ENCODE assay signal across 22 cellular contexts in genomic region chr16:10920726-10921427, GRCh38. TPM values are rescaled to one million over a fixed set of nuclear protein-coding genes. Genes with fewer than 3 reads are reported as not detected.
DNase-seq lines count a peak whose midpoint lies in the region; ATAC-seq and TF ChIP-seq lines count a peak whose summit lies in the region.
"Had no signal": no experiment of that assay in that cellular context is flagged by ENCODE, and none has a peak within 500 bp of the region (broad histone marks: within the 10 kb centered on the region; RNA-seq: fewer than 3 reads in every experiment).

No MANE protein-coding gene starts in this region.

- no peak overlapping the region for H3K27ac Mint-ChIP-seq in type B pancreatic cell
- H3K27ac Mint-ChIP-seq: activated naive CD8-positive, alpha-beta T cell treated with anti-CD3 and anti-CD28 coated beads for 36 hours had no signal

- intact Hi-C loops in heart right ventricle (cut with DNase I), result loop anchor here in 2 of 10 donors (5.0 to 10.0 kb wide), 3 partner anchors 94 to 396 kb away; no protein-coding TSS in a partner anchor

- H2BK12ac ChIP-seq in trophoblast cell (ENCODE audit: low read length), result no peak overlapping the region

- no peaks in the 10 kb centered on the region for H3K79me1 ChIP-seq in trophoblast cell (ENCODE audit: low read length)

- H3K36me3 ChIP-seq in GM23248 (ENCODE audit: low read depth) (no peaks in the 10 kb centered on the region), heart right ventricle (peaks cover 0 to 99% (median 12%) of the 10 kb centered on the region in 9 donors), trophoblast cell (ENCODE audit: control insufficient read depth in 1 of 2, insufficient read depth in 2 of 2, low read length in 2 of 2) (peaks cover 6 to 10% of the 10 kb centered on the region in 2 experiments)
- H3K36me3 ChIP-seq: colonic mucosa, ovary had no signal

- no peak overlapping the region for H4K91ac ChIP-seq in trophoblast cell (ENCODE audit: low read depth, low read length)

- H3K79me2 ChIP-seq in GM23248 (ENCODE audit: insufficient read depth), result no peaks in the 10 kb centered on the region
- no peaks in the 10 kb centered on the region for H3K79me2 ChIP-seq in trophoblast cell (ENCODE audit: control insufficient read depth, insufficient read depth, low read length, poor library complexity)

- ATAC-seq in heart right ventricle (peak in 1 of 8 donors; percentile 10), GM19463 (IDR thresholded peaks at IDR 0.05; ENCODE audit: unreplicated experiment) (no peak)
- ATAC-seq: activated CD4-positive, CD25-positive, alpha-beta regulatory T cell treated with anti-CD3 and anti-CD28 coated beads, Interleukin-2, amount 50 U/mL, for 24 hours; body of pancreas; lower lobe of right lung; naive thymus-derived CD4-positive, alpha-beta T cell had no signal

- H3K36me3 Mint-ChIP-seq in type B pancreatic cell, result no peaks in the 10 kb centered on the region

- H2BK5ac ChIP-seq in trophoblast cell (ENCODE audit: low read depth, low read length, poor library complexity), result no peak overlapping the region

- H3K14ac ChIP-seq in trophoblast cell (ENCODE audit: low read length), result no peak overlapping the region

- no peak overlapping the region for H2AK5ac ChIP-seq in trophoblast cell (ENCODE audit: low read length)

- H3K4me2 ChIP-seq in GM23248 (ENCODE audit: unreplicated experiment), result no peak overlapping the region
- H3K4me2 ChIP-seq in trophoblast cell (ENCODE audit: low read length), result no peak overlapping the region
- H3K4me2 ChIP-seq: smooth muscle cell had no signal

- H3K27ac ChIP-seq in GM23248, result no peak overlapping the region
- peak overlapping the region in 8 of 10 donors; percentile 13 to 88 (median 74) for H3K27ac ChIP-seq in heart right ventricle
- no peak overlapping the region for H3K27ac ChIP-seq in trophoblast cell (ENCODE audit: low read depth, low read length)
- H3K27ac ChIP-seq: body of pancreas, colonic mucosa, lower lobe of right lung, ovary had no signal

- H3K9me2 ChIP-seq in GM23248 (ENCODE audit: insufficient read depth), result no peaks in the 10 kb centered on the region

- no peak overlapping the region for H3K4ac ChIP-seq in trophoblast cell (ENCODE audit: low read depth, low read length)

- no peaks in the 10 kb centered on the region for H3K9me3 ChIP-seq in GM23248 (ENCODE audit: low read depth)
- H3K9me3 ChIP-seq in heart right ventricle, result peaks cover 0 to 7% (median 0%) of the 10 kb centered on the region in 11 donors
- H3K9me3 ChIP-seq in trophoblast cell (ENCODE audit: insufficient read depth, low read depth, low read length), result peaks cover 1% of the 10 kb centered on the region
- H3K9me3 ChIP-seq: body of pancreas, colonic mucosa, lower lobe of right lung, ovary, testis had no signal

- peaks cover 5% of the 10 kb centered on the region for H3K4me1 Mint-ChIP-seq in type B pancreatic cell (ENCODE audit: unreplicated experiment)

- no peak overlapping the region for H4K12ac ChIP-seq in trophoblast cell (ENCODE audit: low read depth, low read length)

- no peak overlapping the region for H2BK120ac ChIP-seq in trophoblast cell (ENCODE audit: insufficient read depth, low read length, poor library complexity)

- TF ChIP-seq CTCF in heart right ventricle (IDR thresholded peaks at IDR 0.05) (no peak), type B pancreatic cell (conservative IDR thresholded peaks at IDR 0.05) (no peak)

- H4K8ac ChIP-seq in trophoblast cell (ENCODE audit: low read depth, low read length), result no peak overlapping the region

- H3K18ac ChIP-seq in trophoblast cell (ENCODE audit: low read length), result no peak overlapping the region

- H3K4me3 Mint-ChIP-seq in type B pancreatic cell, result no peak overlapping the region
- H3K4me3 Mint-ChIP-seq: activated naive CD8-positive, alpha-beta T cell treated with anti-CD3 and anti-CD28 coated beads for 36 hours; CD4-positive, CD25-positive, alpha-beta regulatory T cell; naive thymus-derived CD4-positive, alpha-beta T cell had no signal

- H3K27me3 Mint-ChIP-seq in type B pancreatic cell, result no peaks in the 10 kb centered on the region
- H3K27me3 Mint-ChIP-seq: activated naive CD8-positive, alpha-beta T cell treated with anti-CD3 and anti-CD28 coated beads for 36 hours; CD4-positive, CD25-positive, alpha-beta regulatory T cell; naive thymus-derived CD4-positive, alpha-beta T cell had no signal

- peak; percentile 28 for DNase-seq in GM23248
- peak; percentile 79 for DNase-seq in NCI-H2196 (lab: John Stamatoyannopoulos, UW; ENCODE audit: unreplicated experiment)
- no peak for DNase-seq in heart right ventricle
- DNase-seq in trophoblast cell, result peak; percentile 51 to 56
- no peak for DNase-seq in type B pancreatic cell (ENCODE audit: extremely low spot score, unreplicated experiment)
- DNase-seq in KBM-7, result no peak
- DNase-seq in NCI-H524 (lab: John Stamatoyannopoulos, UW), result no peak
- DNase-seq: activated CD8-positive, alpha-beta memory T cell treated with anti-CD3 and anti-CD28 coated beads for 24 hours; activated naive CD8-positive, alpha-beta T cell treated with anti-CD3 and anti-CD28 coated beads for 36 hours; body of pancreas; CD4-positive, CD25-positive, alpha-beta regulatory T cell; colonic mucosa; lower lobe of right lung; naive thymus-derived CD4-positive, alpha-beta T cell; NCI-H146; NCI-H510A treated with DMSO at 0.1 percent for 48 hours; ovary; testis had no signal

- no peaks in the 10 kb centered on the region for H4K20me1 ChIP-seq in GM23248 (ENCODE audit: insufficient read depth)

- H3F3A ChIP-seq in GM23248 (ENCODE audit: insufficient read depth), result 0 out of 2 replicates have a peak, but pooled peaks cover 4% of the 10 kb centered on the region

- in situ Hi-C loops in GM23248 (cut with MboI), result loop anchor here (25.0 kb wide), 1 partner anchor 659 kb away; no protein-coding TSS in a partner anchor
- in situ Hi-C loops in KBM-7 (cut with MboI; ENCODE audit: low pct_unique_long_range_greater_than_20kb, low sequenced_read_pairs), result no loop called here

- H3K9ac ChIP-seq in GM23248 (no peak overlapping the region), trophoblast cell (ENCODE audit: low read length) (no peak overlapping the region)

- H3K4me3 ChIP-seq in GM23248 (no peak overlapping the region), heart right ventricle (no peak overlapping the region), trophoblast cell (ENCODE audit: low read depth, low read length) (no peak overlapping the region)
- H3K4me3 ChIP-seq: body of pancreas, colonic mucosa, lower lobe of right lung, ovary, smooth muscle cell, testis had no signal

- peaks cover 11% of the 10 kb centered on the region for H3K4me1 ChIP-seq in GM23248 (ENCODE audit: insufficient read depth)
- H3K4me1 ChIP-seq in heart right ventricle, result peaks cover 18 to 66% (median 49%) of the 10 kb centered on the region in 9 donors
- no peaks in the 10 kb centered on the region for H3K4me1 ChIP-seq in trophoblast cell (ENCODE audit: control insufficient read depth in 1 of 2, insufficient read depth in 2 of 2, low read length in 2 of 2)
- H3K4me1 ChIP-seq: colonic mucosa had no signal

- no peak overlapping the region for H3K23ac ChIP-seq in trophoblast cell (ENCODE audit: low read length)

- no peaks in the 10 kb centered on the region for H3K9me3 Mint-ChIP-seq in type B pancreatic cell
- H3K9me3 Mint-ChIP-seq: activated naive CD8-positive, alpha-beta T cell treated with anti-CD3 and anti-CD28 coated beads for 36 hours; CD4-positive, CD25-positive, alpha-beta regulatory T cell had no signal

- H2AFZ ChIP-seq in GM23248, result no peak overlapping the region
- H2AFZ ChIP-seq in trophoblast cell (ENCODE audit: insufficient read depth, low read length, poor library complexity), result no peak overlapping the region

- H3K27me3 ChIP-seq in GM23248 (replicated peaks; ENCODE audit: insufficient read depth) (no peaks in the 10 kb centered on the region), heart right ventricle (no peaks in the 10 kb centered on the region), trophoblast cell (ENCODE audit: insufficient read depth, low read length) (no peaks in the 10 kb centered on the region)
- H3K27me3 ChIP-seq: body of pancreas, colonic mucosa, ovary, testis had no signal

- WGBS in GM23248 (ENCODE audit: low coverage in 1 of 2, low lambda C conversion rate in 2 of 2, missing lambda C conversion rate in 2 of 2), 2 experiments, result 62 to 65% methylated on average over 15 of the region's 15 CpGs
- 58 to 65% methylated on average over 15 of the region's 15 CpGs for WGBS in heart right ventricle, 2 donors
- no CpG with 5 or more reads among the region's 15 CpGs for WGBS in trophoblast cell (ENCODE audit: extremely low coverage, insufficient coverage, insufficient read length)

RNA-seq across cellular contexts. Expression of gene DEXI, which starts 21.4 kb away (rescaled TPM):
- total RNA-seq in GM23248 (2014; rRNA removed; shearing (Covaris generic)), result 101 and 105 TPM in 2 replicates
- polyA plus RNA-seq in GM23248 (2016; fragmentation: Nextera tagmentation; extraction: Ambion mirVana), result 41.8 and 42.1 TPM in 2 replicates
- 100 to 1,000 TPM in 4 of 10 donors, 10 to 100 TPM in 6; 68.8 to 109 (median 81.6) TPM for total RNA-seq in heart right ventricle
- polyA plus RNA-seq in heart right ventricle, result 100 to 1,000 TPM in 1 of 2 donors, 10 to 100 TPM in 1; 91.4 to 104 TPM
- polyA plus RNA-seq in trophoblast cell (2013), result 20.5 and 21.3 TPM in 2 replicates
- total RNA-seq in type B pancreatic cell (ENCODE audit: low replicate concordance), result 36.6 and 37.7 TPM in 2 replicates

RNA-seq across cellular contexts. Expression of gene CLEC16A, which starts 23.5 kb away (rescaled TPM):
- 12.9 and 21.4 TPM in 2 replicates for total RNA-seq in GM23248 (2014; rRNA removed; shearing (Covaris generic))
- 12.7 and 13.2 TPM in 2 replicates for polyA plus RNA-seq in GM23248 (2016; fragmentation: Nextera tagmentation; extraction: Ambion mirVana)
- 10 to 100 TPM; 17.2 to 30.8 (median 23.2) TPM for total RNA-seq in heart right ventricle
- polyA plus RNA-seq in heart right ventricle, result 10 to 100 TPM; 12.1 to 16.7 TPM
- polyA plus RNA-seq in trophoblast cell (2013), result 12.0 and 12.1 TPM in 2 replicates
- 33.4 and 36.8 TPM in 2 replicates for total RNA-seq in type B pancreatic cell (ENCODE audit: low replicate concordance)

RNA-seq across cellular contexts. Expression of gene CIITA, which starts 43.9 kb away (rescaled TPM):
- under 0.01 TPM in 1 of 2 replicates, not detected in the other for total RNA-seq in GM23248 (2014; rRNA removed; shearing (Covaris generic))
- polyA plus RNA-seq in GM23248 (2016; fragmentation: Nextera tagmentation; extraction: Ambion mirVana), result 0.09 and 0.75 TPM in 2 replicates
- total RNA-seq in heart right ventricle, result 10 to 100 TPM in 3 of 10 donors, 1 to 10 TPM in 7; 5.1 to 50.8 (median 8.7) TPM
- polyA plus RNA-seq in heart right ventricle, result 10 to 100 TPM in 1 of 2 donors, 1 to 10 TPM in 1; 2.1 to 25.3 TPM
- polyA plus RNA-seq in trophoblast cell (2013), result 0.14 and 0.15 TPM in 2 replicates
- not detected in 2 replicates for total RNA-seq in type B pancreatic cell (ENCODE audit: low replicate concordance)
- total RNA-seq: HT-29, smooth muscle cell had no signal

Comparison
In these comparisons a context has a peak if more than half of its experiments do, and no peak if none do; other contexts are left out.
1. DNase-seq: peak in GM23248 (single experiment), NCI-H2196 (single experiment) and trophoblast cell (2 of 2); none in heart right ventricle (0 of 2), type B pancreatic cell (single experiment), KBM-7 (single experiment) and NCI-H524 (0 of 2).
2. H3K27ac ChIP-seq: peak in heart right ventricle (8 of 10); none in GM23248 (single experiment) and trophoblast cell (single experiment).